ENCODE assay signal across 22 cellular contexts in genomic region chr22:43256569-43257360, GRCh38.
"Had no signal": no experiment of that assay in that cellular context is flagged by ENCODE, and none has a peak within 500 bp of the region (broad histone marks: within the 10 kb centered on the region; RNA-seq: fewer than 3 reads in every experiment).

No MANE protein-coding gene starts in this region.

- H3K9me3 ChIP-seq: spleen, stomach, testis had no signal

- H3K4me3 ChIP-seq: coronary artery, neural progenitor cell, spleen, stomach, testis had no signal

- H3K27me3 ChIP-seq: neural progenitor cell, stomach, testis had no signal

- H3K9me3 Mint-ChIP-seq: activated CD4-positive, alpha-beta memory T cell treated with anti-CD3 and anti-CD28 coated beads for 36 hours; activated T-cell treated with anti-CD3 and anti-CD28 coated beads, Interleukin-2, amount 50 U/mL, for 4 hours; brain; neural progenitor cell had no signal

- H3K27me3 Mint-ChIP-seq: activated CD4-positive, alpha-beta memory T cell treated with anti-CD3 and anti-CD28 coated beads for 36 hours; activated naive CD8-positive, alpha-beta T cell; brain had no signal

- DNase-seq: activated CD4-positive, alpha-beta memory T cell treated with anti-CD3 and anti-CD28 coated beads for 36 hours; activated CD4-positive, alpha-beta T cell treated with anti-CD3 and anti-CD28 coated beads for 36 hours; activated CD8-positive, alpha-beta memory T cell treated with anti-CD3 and anti-CD28 coated beads, Interleukin-2, amount 10 ng/mL, durations not matched to agents 7 days and 5 days; activated effector memory CD4-positive, alpha-beta T cell treated with anti-CD3 and anti-CD28 coated beads, Interleukin-2, amount 50 U/mL, for 16 hours; activated T-cell treated with anti-CD3 and anti-CD28 coated beads, Interleukin-2, amount 50 U/mL, for 4 hours; central memory CD4-positive, alpha-beta T cell; effector CD4-positive, alpha-beta T cell; foreskin keratinocyte; glutamatergic neuron; hypothalamus; kidney glomerular epithelial cell; spleen; SW 1271; T1000; testis; WERI-Rb-1 had no signal

- H3K27ac Mint-ChIP-seq: activated CD4-positive, alpha-beta memory T cell treated with anti-CD3 and anti-CD28 coated beads for 36 hours; activated CD4-positive, alpha-beta T cell treated with anti-CD3 and anti-CD28 coated beads for 36 hours; activated CD8-positive, alpha-beta memory T cell treated with anti-CD3 and anti-CD28 coated beads, Interleukin-2, amount 10 ng/mL, durations not matched to agents 7 days and 5 days; activated naive CD8-positive, alpha-beta T cell; neural progenitor cell had no signal

- ATAC-seq: activated CD4-positive, alpha-beta T cell treated with anti-CD3 and anti-CD28 coated beads for 36 hours; activated CD8-positive, alpha-beta memory T cell treated with anti-CD3 and anti-CD28 coated beads, Interleukin-2, amount 10 ng/mL, durations not matched to agents 7 days and 5 days; activated T-cell treated with anti-CD3 and anti-CD28 coated beads, Interleukin-2, amount 50 U/mL, for 4 hours; foreskin keratinocyte; sciatic nerve had no signal

- H3K4me1 ChIP-seq: foreskin keratinocyte, neural progenitor cell had no signal

- H3K36me3 ChIP-seq: neural progenitor cell, spleen, stomach, WERI-Rb-1 had no signal

- H3K36me3 Mint-ChIP-seq: activated CD4-positive, alpha-beta memory T cell treated with anti-CD3 and anti-CD28 coated beads for 36 hours; activated CD8-positive, alpha-beta memory T cell treated with anti-CD3 and anti-CD28 coated beads, Interleukin-2, amount 10 ng/mL, durations not matched to agents 7 days and 5 days; activated naive CD8-positive, alpha-beta T cell; brain had no signal

- H3K4me3 Mint-ChIP-seq: activated CD4-positive, alpha-beta memory T cell treated with anti-CD3 and anti-CD28 coated beads for 36 hours; activated CD4-positive, alpha-beta T cell treated with anti-CD3 and anti-CD28 coated beads for 36 hours; activated CD8-positive, alpha-beta memory T cell treated with anti-CD3 and anti-CD28 coated beads, Interleukin-2, amount 10 ng/mL, durations not matched to agents 7 days and 5 days; activated naive CD8-positive, alpha-beta T cell; activated T-cell treated with anti-CD3 and anti-CD28 coated beads, Interleukin-2, amount 50 U/mL, for 4 hours; brain; neural progenitor cell had no signal

- H3K27ac ChIP-seq: coronary artery, foreskin keratinocyte, neural progenitor cell, testis, WERI-Rb-1 had no signal

- H2AFZ ChIP-seq: neural progenitor cell had no signal

- H3K4me2 ChIP-seq: neural progenitor cell had no signal

- H3K9ac ChIP-seq: neural progenitor cell had no signal
